In the genomic region with DNA sequence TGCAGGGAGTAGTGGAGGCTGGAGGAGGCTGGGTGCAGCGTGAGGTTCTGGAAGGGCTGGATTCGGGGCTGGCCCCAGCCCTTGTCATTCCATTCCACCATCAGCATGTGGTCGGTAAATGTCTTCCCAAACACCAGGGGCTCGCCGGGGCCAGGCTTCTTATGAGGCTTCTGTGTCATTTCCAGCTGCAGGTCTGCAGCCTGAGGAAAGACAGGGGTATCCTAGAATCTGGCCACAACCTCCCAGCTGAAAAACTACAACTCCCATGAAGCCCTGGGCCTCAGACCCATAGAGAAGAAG, we compare ENCODE assay signal across 7 cellular contexts. TPM values are rescaled to one million over a fixed set of nuclear protein-coding genes. Genes with fewer than 3 reads are reported as not detected.
A peak's percentile ranks its signal among the peaks of the same experiment; 100 is the strongest.
DNase-seq lines count a peak whose midpoint lies in the region; ATAC-seq and TF ChIP-seq lines count a peak whose summit lies in the region.
"Had no signal": no experiment of that assay in that cellular context is flagged by ENCODE, and none has a peak within 500 bp of the region (broad histone marks: within the 10 kb centered on the region; RNA-seq: fewer than 3 reads in every experiment).

No MANE protein-coding gene starts in this region.

- H3K27me3 Mint-ChIP-seq in Calu3 (ENCODE audit: unreplicated experiment) (no peaks in the 10 kb centered on the region), chondrocyte (ENCODE audit: low read depth) (no peaks in the 10 kb centered on the region)

- CTCF ChIA-PET in Calu3 (lab: Charles Lee): interaction anchor here (0.6 to 3.3 kb wide), 3 partner anchors 11 to 14 kb away, joined by 3 to 15 read pairs (median 3); no protein-coding TSS in a partner anchor

- H3K36me3 Mint-ChIP-seq in Calu3 (ENCODE audit: insufficient read depth, unreplicated experiment) (peaks cover 20% of the 10 kb centered on the region), chondrocyte (ENCODE audit: low read depth) (no peaks in the 10 kb centered on the region)

- H3K4me1 Mint-ChIP-seq in Calu3 (ENCODE audit: low read depth, unreplicated experiment) (peaks cover 22% of the 10 kb centered on the region), chondrocyte (ENCODE audit: low read depth) (peaks cover 15% of the 10 kb centered on the region)

- no peak overlapping the region for H3K27ac Mint-ChIP-seq in Calu3 (ENCODE audit: unreplicated experiment)
- no peak overlapping the region for H3K27ac Mint-ChIP-seq in chondrocyte (ENCODE audit: unreplicated experiment)

- intact Hi-C loops in Calu3 (cut with micrococcal nuclease; ENCODE audit: unreplicated experiment) (no loop called here), head of caudate nucleus (cut with DNase I) (no loop called here)

- no peaks in the 10 kb centered on the region for H3K9me3 Mint-ChIP-seq in Calu3 (ENCODE audit: low read depth, unreplicated experiment)
- no peaks in the 10 kb centered on the region for H3K9me3 Mint-ChIP-seq in chondrocyte (ENCODE audit: low read depth)

- no peak for ATAC-seq in GM19395 (IDR thresholded peaks at IDR 0.05; ENCODE audit: unreplicated experiment)

- no TSS peak for BruUV-seq in Calu3 (replicated peaks; lab: Mats Ljungman, UMichigan)

- H3K4me3 Mint-ChIP-seq in Calu3 (ENCODE audit: low read depth, unreplicated experiment) (no peak overlapping the region), chondrocyte (ENCODE audit: unreplicated experiment) (no peak overlapping the region)

- DNase-seq in Calu3: peak; percentile 52
- DNase-seq in NCI-H526 treated with DMSO at 0.1 percent for 48 hours (lab: John Stamatoyannopoulos, UW): peak; percentile 14
- peak in 22 of 42 donors; percentile 17 to 84 (median 70) for DNase-seq in head of caudate nucleus
- no peak for DNase-seq in LoVo (ENCODE audit: low spot score)
- DNase-seq in chondrocyte (ENCODE audit: low spot score): no peak

- TF ChIP-seq CTCF in Calu3 (IDR thresholded peaks at IDR 0.05; ENCODE audit: unreplicated experiment) (no peak), chondrocyte (IDR thresholded peaks at IDR 0.05) (no peak)

RNA-seq across cellular contexts. Expression of gene BCAT2, which starts 4.4 kb away (rescaled TPM):
- total RNA-seq in Calu3 (2022): 84.4 and 91.0 TPM in 2 replicates
- 30.9 to 42.2 TPM (median 41.4 TPM) in 3 replicates for total RNA-seq in chondrocyte

RNA-seq across cellular contexts. Expression of gene HSD17B14, which starts 29.8 kb away (rescaled TPM):
- total RNA-seq in Calu3 (2022) (2.6 and 5.7 TPM in 2 replicates), chondrocyte (11.4 to 13.6 TPM (median 13.5 TPM) in 3 replicates)

RNA-seq across cellular contexts. Expression of gene FGF21, which starts 51.1 kb away (rescaled TPM):
- total RNA-seq in Calu3 (2022) (not detected in 2 replicates), chondrocyte (not detected in 3 replicates)
- total RNA-seq: bronchial epithelial cell had no signal

RNA-seq across cellular contexts. Expression of gene FUT1, which starts 54.0 kb away (rescaled TPM):
- total RNA-seq in Calu3 (2022) (2.6 and 2.9 TPM in 2 replicates), chondrocyte (0.44 to 0.52 TPM in 2 of 3 replicates, not detected in the other)

RNA-seq across cellular contexts. Expression of gene IZUMO1, which starts 59.8 kb away (rescaled TPM):
- total RNA-seq in Calu3 (2022) (0.31 and 0.42 TPM in 2 replicates), chondrocyte (not detected in 3 replicates)

Comparison
In these comparisons a context has a peak if more than half of its experiments do, and no peak if none do; other contexts are left out.
1. DNase-seq: peak in Calu3 (single experiment), NCI-H526 treated with DMSO at 0.1 percent for 48 hours (single experiment) and head of caudate nucleus (22 of 42); none in LoVo (single experiment) and chondrocyte (single experiment).